ENCODE assay signal across 13 cellular contexts in genomic region chr13:47858678-47859050, GRCh38.
A peak's percentile ranks its signal among the peaks of the same experiment; 100 is the strongest.
DNase-seq lines count a peak whose midpoint lies in the region; FAIRE-seq and TF ChIP-seq lines count a peak whose summit lies in the region.
"Had no signal": no experiment of that assay in that cellular context is flagged by ENCODE, and none has a peak within 500 bp of the region (broad histone marks: within the 10 kb centered on the region; RNA-seq: fewer than 3 reads in every experiment).

No MANE protein-coding gene starts in this region.

- H3K9ac ChIP-seq in mammary epithelial cell (ENCODE audit: insufficient read depth, low read length): no peak overlapping the region
- H3K9ac ChIP-seq: KMS-11 had no signal

- no peak for FAIRE-seq in small intestine (lab: Jason Lieb, UNC)

- BruUV-seq in mammary epithelial cell (replicated peaks; lab: Mats Ljungman, UMichigan): no TSS peak

- peak overlapping the region; percentile 20 for H2AFZ ChIP-seq in mammary epithelial cell (ENCODE audit: low read depth, low read length)

- H3K27me3 ChIP-seq in mammary epithelial cell (ENCODE audit: insufficient read depth, low read length) (no peaks in the 10 kb centered on the region), vagina (no peaks in the 10 kb centered on the region), small intestine (ENCODE audit: control insufficient read depth in 2 of 2, insufficient read depth in 2 of 2, low read length in 2 of 2) (no peaks in the 10 kb centered on the region)
- H3K27me3 ChIP-seq: right atrium auricular region had no signal

- H3K4me3 ChIP-seq in mammary epithelial cell (replicated peaks in 1 of 3; ENCODE audit: insufficient read depth in 1 of 3, low read depth in 2 of 3, low read length in 3 of 3) (no peak overlapping the region), retinal pigment epithelial cell (ENCODE audit: low read length) (no peak overlapping the region), vagina (no peak overlapping the region), small intestine (ENCODE audit: low read depth in 1 of 2, low read length in 2 of 2) (no peak overlapping the region)
- H3K4me3 ChIP-seq: right atrium auricular region had no signal

- H3K79me2 ChIP-seq in mammary epithelial cell (ENCODE audit: insufficient read depth, low read length): no peaks in the 10 kb centered on the region

- H3K36me3 ChIP-seq in mammary epithelial cell (ENCODE audit: insufficient read depth, low read length) (no peaks in the 10 kb centered on the region), vagina (no peaks in the 10 kb centered on the region), small intestine (ENCODE audit: control insufficient read depth in 2 of 2, insufficient read depth in 2 of 2, low read length in 2 of 2) (no peaks in the 10 kb centered on the region)
- H3K36me3 ChIP-seq: right atrium auricular region had no signal

- H3K4me2 ChIP-seq in mammary epithelial cell (ENCODE audit: insufficient read depth, low read depth, low read length): no peak overlapping the region
- H3K4me2 ChIP-seq: KMS-11 had no signal

- in situ Hi-C loops in mammary epithelial cell (cut with MboI; ENCODE audit: low sequenced_read_pairs in 2 of 2): no loop called here

- H3K27ac ChIP-seq in mammary epithelial cell (ENCODE audit: insufficient read depth, low read depth, low read length) (no peak overlapping the region), vagina (no peak overlapping the region), small intestine (ENCODE audit: low read depth in 1 of 2, low read length in 1 of 2) (no peak overlapping the region)
- H3K27ac ChIP-seq: KMS-11, right atrium auricular region had no signal

- no peak for TF ChIP-seq POLR2A in vagina (IDR thresholded peaks at IDR 0.05)

- dilution Hi-C loops in mammary epithelial cell (cut with HindIII; ENCODE audit: low sequenced_read_pairs): no loop called here

- CTCF ChIA-PET in mammary epithelial cell (lab: Charles Lee; ENCODE audit: low non-redundant PET): no interaction called here

- TF ChIP-seq CTCF in mammary epithelial cell (conservative IDR thresholded peaks at IDR 0.05 in 1 of 2, IDR thresholded peaks at IDR 0.05 in 1 of 2; ENCODE audit: extremely low read depth in 1 of 2, insufficient read depth in 1 of 2, low read depth in 1 of 2, low read length in 2 of 2) (no peak), retinal pigment epithelial cell (conservative IDR thresholded peaks at IDR 0.05; ENCODE audit: low read depth, low read length) (no peak), vagina (IDR thresholded peaks at IDR 0.05) (no peak)

- no peaks in the 10 kb centered on the region for H4K20me1 ChIP-seq in mammary epithelial cell (ENCODE audit: insufficient read depth, low read length)

- 70% methylated on average over 4 of the region's 4 CpGs for WGBS in mammary epithelial cell (ENCODE audit: low coverage, missing lambda C conversion rate)
- 73 to 77% (median 76%) methylated on average over 4 of the region's 4 CpGs for WGBS in small intestine, 3 donors

- H3K4me1 ChIP-seq in mammary epithelial cell (ENCODE audit: insufficient read depth, low read length): peaks cover 8% of the 10 kb centered on the region
- no peaks in the 10 kb centered on the region for H3K4me1 ChIP-seq in vagina
- no peaks in the 10 kb centered on the region for H3K4me1 ChIP-seq in small intestine (ENCODE audit: control insufficient read depth in 2 of 2, insufficient read depth in 1 of 2, low read depth in 1 of 2, low read length in 1 of 2)
- H3K4me1 ChIP-seq: right atrium auricular region had no signal

- H3K9me3 ChIP-seq in mammary epithelial cell (replicated peaks; ENCODE audit: insufficient read depth, low read length) (no peaks in the 10 kb centered on the region), vagina (no peaks in the 10 kb centered on the region), small intestine (ENCODE audit: control insufficient read depth, low read depth) (no peaks in the 10 kb centered on the region)
- H3K9me3 ChIP-seq: right atrium auricular region had no signal

- intact Hi-C loops in mammary epithelial cell (cut with micrococcal nuclease) (no loop called here), vagina (cut with DNase I) (no loop called here)

- DNase-seq in GM04504 (ENCODE audit: low read depth): peak; percentile 44
- DNase-seq in NCI-H82 (lab: John Stamatoyannopoulos, UW): peak; percentile 86
- DNase-seq in mammary epithelial cell: peak; percentile 78
- peak; percentile 74 for DNase-seq in retinal pigment epithelial cell (ENCODE audit: low read depth)
- no peak for DNase-seq in vagina (ENCODE audit: extremely low spot score in 2 of 2)
- no peak for DNase-seq in small intestine
- DNase-seq in inferior parietal cortex (ENCODE audit: extremely low spot score): no peak
- DNase-seq: activated CD4-positive, alpha-beta T cell treated with anti-CD3 and anti-CD28 coated beads, Interleukin-2, amount 50 U/mL, for 48 hours; aorta; left cardiac atrium; NCI-H2081 had no signal

Comparison
In these comparisons a context has a peak if more than half of its experiments do, and no peak if none do; other contexts are left out.
1. DNase-seq: peak in GM04504 (single experiment), NCI-H82 (single experiment), mammary epithelial cell (single experiment) and retinal pigment epithelial cell (single experiment); none in vagina (0 of 2), small intestine (single experiment) and inferior parietal cortex (single experiment).